In the genomic region with DNA sequence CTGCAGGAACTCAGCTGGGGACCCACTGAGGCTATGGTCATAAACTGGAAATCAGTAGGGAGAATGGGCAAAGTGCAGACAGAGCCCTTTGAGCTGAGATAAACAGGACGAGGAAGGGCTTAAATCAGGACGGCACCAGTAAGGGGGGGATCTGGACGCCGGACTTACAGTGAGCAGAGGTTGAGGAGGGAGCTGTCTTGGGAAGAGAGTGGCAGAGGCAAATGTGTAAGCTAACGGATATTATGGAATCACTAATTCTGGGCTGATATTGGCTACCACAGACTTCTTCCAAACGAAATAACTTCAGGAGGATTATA, we compare ENCODE assay signal across 13 cellular contexts. TPM values are rescaled to one million over a fixed set of nuclear protein-coding genes. Genes with fewer than 3 reads are reported as not detected.
DNase-seq lines count a peak whose midpoint lies in the region; ATAC-seq and TF ChIP-seq lines count a peak whose summit lies in the region.
"Had no signal": no experiment of that assay in that cellular context is flagged by ENCODE, and none has a peak within 500 bp of the region (broad histone marks: within the 10 kb centered on the region; RNA-seq: fewer than 3 reads in every experiment).

No MANE protein-coding gene starts in this region.

- H3K27me3 ChIP-seq in iPS-20b (ENCODE audit: insufficient read depth, low read length), result peaks cover 46% of the 10 kb centered on the region
- no peaks in the 10 kb centered on the region for H3K27me3 ChIP-seq in prostate gland (replicated peaks; ENCODE audit: insufficient read depth)
- H3K27me3 ChIP-seq in Karpas-422 (ENCODE audit: low read length), result no peaks in the 10 kb centered on the region

- H3K4me1 ChIP-seq in iPS-20b (ENCODE audit: insufficient read depth, low read length) (peaks cover 4% of the 10 kb centered on the region; the same call in 1 of the 2 replicates), prostate gland (replicated peaks) (no peaks in the 10 kb centered on the region), Karpas-422 (ENCODE audit: low read length) (no peaks in the 10 kb centered on the region)

- peak overlapping the region; percentile 73 for H3K4me3 ChIP-seq in iPS-20b (ENCODE audit: low read length)
- H3K4me3 ChIP-seq in prostate gland, result peak overlapping the region; percentile 68 to 71
- H3K4me3 ChIP-seq in Karpas-422 (ENCODE audit: low read length), result no peak overlapping the region

- no peak for TF ChIP-seq POLR2A in prostate gland (IDR thresholded peaks at IDR 0.05)

- peak overlapping the region; percentile 49; the same call in 1 of the 2 replicates for H3K9ac ChIP-seq in iPS-20b (ENCODE audit: low read depth, low read length)
- no peak overlapping the region for H3K9ac ChIP-seq in Karpas-422 (ENCODE audit: low read length)

- H3K9me3 ChIP-seq in iPS-20b (ENCODE audit: insufficient read depth, low read depth, low read length), result no peaks in the 10 kb centered on the region; the same call in 1 of the 2 replicates
- no peaks in the 10 kb centered on the region for H3K9me3 ChIP-seq in prostate gland
- no peaks in the 10 kb centered on the region for H3K9me3 ChIP-seq in Karpas-422 (ENCODE audit: low read length)

- H3K36me3 ChIP-seq in iPS-20b (ENCODE audit: insufficient read depth, low read depth, low read length) (no peaks in the 10 kb centered on the region), prostate gland (no peaks in the 10 kb centered on the region), Karpas-422 (ENCODE audit: insufficient read depth, low read length) (no peaks in the 10 kb centered on the region)

- no peak overlapping the region for H2AFZ ChIP-seq in Karpas-422 (ENCODE audit: low read length)

- intact Hi-C loops in prostate gland (cut with DNase I), result no loop called here

- DNase-seq in EH (ENCODE audit: low read depth) (peak; percentile 19), prostate gland (ENCODE audit: low spot score) (no peak), NCI-H524 treated with DMSO at 0.1 percent for 48 hours (lab: John Stamatoyannopoulos, UW) (no peak), Karpas-422 (no peak)
- no peak for DNase-seq in activated effector memory CD4-positive, alpha-beta T cell treated with Interleukin-2 at 50 U/mL for 16 hours
- DNase-seq: activated B cell treated with CpG ODN at 0.5 μM for 24 hours; CD4-positive, CD25-positive, alpha-beta regulatory T cell; occipital lobe had no signal

- H3K4me2 ChIP-seq in Karpas-422 (ENCODE audit: low read depth, low read length, poor library complexity, severe bottlenecking), result no peak overlapping the region

- no peak for ATAC-seq in GM19467 (IDR thresholded peaks at IDR 0.05; ENCODE audit: unreplicated experiment)

- 11% methylated on average over 6 of the region's 6 CpGs for WGBS in prostate gland

- H3K79me2 ChIP-seq in Karpas-422 (ENCODE audit: low read length), result no peaks in the 10 kb centered on the region

- H4K20me1 ChIP-seq in Karpas-422 (ENCODE audit: insufficient read depth, low read depth, low read length), result no peaks in the 10 kb centered on the region

- H3K27ac ChIP-seq in cingulate gyrus (ENCODE audit: low read depth, low read length), result peak overlapping the region; percentile 58
- H3K27ac ChIP-seq in iPS-20b (ENCODE audit: low read length), result no peak overlapping the region
- peak overlapping the region; percentile 91 to 96 for H3K27ac ChIP-seq in prostate gland
- no peak overlapping the region for H3K27ac ChIP-seq in Karpas-422 (ENCODE audit: low read length)

- TF ChIP-seq CTCF in prostate gland (IDR thresholded peaks at IDR 0.05), result no peak

- H3K9me2 ChIP-seq in Karpas-422 (replicated peaks; ENCODE audit: insufficient read depth, low read length), result no peaks in the 10 kb centered on the region

RNA-seq across cellular contexts. Expression of a gene that starts 0.5 kb away (rescaled TPM):
- total RNA-seq in prostate gland, result 10 to 100 TPM; 97.7 to 98.3 TPM
- 0.29 TPM in 1 of 2 replicates, not detected in the other for total RNA-seq in Karpas-422 (2014; rRNA removed; shearing (Covaris generic); ENCODE audit: low replicate concordance)
- total RNA-seq: CD4-positive, CD25-positive, alpha-beta regulatory T cell had no signal

RNA-seq across cellular contexts. Expression of a gene that starts 49.1 kb away (rescaled TPM):
- total RNA-seq in prostate gland, result under 1 TPM in 1 of 2 donors, not detected in 1; 0.14 TPM
- not detected in 2 replicates for total RNA-seq in Karpas-422 (2014; rRNA removed; shearing (Covaris generic); ENCODE audit: low replicate concordance)
- total RNA-seq: activated B cell treated with CpG ODN at 0.5 μM for 24 hours; bronchial epithelial cell; CD4-positive, CD25-positive, alpha-beta regulatory T cell; occipital lobe; subcutaneous adipose tissue had no signal

Comparison
In these comparisons a context has a peak if more than half of its experiments do, and no peak if none do; other contexts are left out.
1. H3K27ac ChIP-seq: peak in cingulate gyrus (single experiment) and prostate gland (2 of 2); none in iPS-20b (single experiment) and Karpas-422 (single experiment).
2. RNA of a gene that starts 0.5 kb away (total RNA-seq): 97.7 to 98.3 TPM in prostate gland; 0.29 TPM in Karpas-422; every median in the first group is over 10 times any median in the second.